ENCODE assay signal across 22 cellular contexts in the genomic region with DNA sequence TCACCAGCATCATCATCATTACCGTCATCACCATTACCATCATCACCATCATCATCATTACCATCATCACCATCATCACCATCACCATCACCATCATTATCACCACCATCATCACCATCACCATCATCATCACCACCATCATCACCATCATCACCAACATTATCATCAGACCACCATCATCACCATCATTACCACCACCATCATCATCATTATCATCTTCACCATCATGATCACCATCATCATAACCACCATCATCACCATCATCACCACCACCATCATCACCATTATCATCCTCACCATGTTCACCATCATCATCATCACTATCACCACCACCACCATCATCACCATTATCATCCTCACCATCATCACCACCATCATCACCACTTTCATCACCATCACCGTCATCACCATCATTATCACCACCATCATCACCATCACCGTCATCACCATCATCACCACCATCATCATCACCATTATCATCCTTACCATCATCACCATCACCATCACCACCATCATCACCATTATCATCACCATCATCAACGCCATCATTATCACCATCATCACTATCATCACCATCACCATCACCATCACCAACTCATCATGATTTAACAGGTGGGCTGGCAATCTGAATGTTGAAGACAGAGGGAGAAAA. TPM values are rescaled to one million over a fixed set of nuclear protein-coding genes. Genes with fewer than 3 reads are reported as not detected.
DNase-seq lines count a peak whose midpoint lies in the region; ATAC-seq, FAIRE-seq and TF ChIP-seq lines count a peak whose summit lies in the region.
"Had no signal": no experiment of that assay in that cellular context is flagged by ENCODE, and none has a peak within 500 bp of the region (broad histone marks: within the 10 kb centered on the region; RNA-seq: fewer than 3 reads in every experiment).

No MANE protein-coding gene starts in this region.

- no peak overlapping the region for H3K9ac ChIP-seq in HepG2 (ENCODE audit: insufficient read depth, low read depth, low read length)
- H3K9ac ChIP-seq in IMR-90 (ENCODE audit: low read depth, low read length): no peak overlapping the region
- H3K9ac ChIP-seq in K562 (ENCODE audit: insufficient read depth in 1 of 2, low read depth in 2 of 2, low read length in 2 of 2): no peak overlapping the region
- H3K9ac ChIP-seq: BLaER1 had no signal

- DNase-seq in HepG2 (ENCODE audit: low spot score) (no peak), right lobe of liver (no peak), IMR-90 (no peak), K562 (ENCODE audit: extremely low read depth in 1 of 4, low spot score in 3 of 4) (no peak), urothelium cell line (ENCODE audit: low spot score) (no peak), NCI-H82 treated with DMSO at 0.1 percent for 48 hours (lab: John Stamatoyannopoulos, UW; ENCODE audit: unreplicated experiment) (no peak)
- no peak for DNase-seq in activated naive CD4-positive, alpha-beta T cell treated with anti-CD3 and anti-CD28 coated beads, Interleukin-2, amount 50 U/mL, for 72 hours (ENCODE audit: low spot score in 2 of 2)
- DNase-seq: Caco-2, DMS153, GOT3, HCEC 1CT, HFFc6 had no signal

- BruUV-seq in HepG2 (replicated peaks; lab: Mats Ljungman, UMichigan): no TSS peak
- no TSS peak for BruUV-seq in IMR-90 (replicated peaks; lab: Mats Ljungman, UMichigan)
- BruUV-seq in K562 (replicated peaks; lab: Mats Ljungman, UMichigan): no TSS peak

- ATAC-seq in HepG2: no peak
- no peak for ATAC-seq in right lobe of liver
- no peak for ATAC-seq in IMR-90 (ENCODE audit: low read depth)
- ATAC-seq in K562: no peak
- no peak for ATAC-seq in HG03139 (IDR thresholded peaks at IDR 0.05; ENCODE audit: unreplicated experiment)
- no peak for ATAC-seq in activated naive CD4-positive, alpha-beta T cell treated with anti-CD3 and anti-CD28 coated beads, Interleukin-2, amount 50 U/mL, for 72 hours
- ATAC-seq: CD8-positive, alpha-beta T cell had no signal

- H2BK15ac ChIP-seq in IMR-90 (ENCODE audit: low read depth, low read length): no peak overlapping the region

- H2BK5ac ChIP-seq in IMR-90 (ENCODE audit: low read depth, low read length, poor library complexity, severe bottlenecking): peak overlapping the region; percentile 76

- no peak overlapping the region for H2AK9ac ChIP-seq in IMR-90 (replicated peaks; ENCODE audit: low read depth, low read length, poor library complexity)

- H4K5ac ChIP-seq in IMR-90 (ENCODE audit: low read depth, low read length): no peak overlapping the region

- H4K20me1 ChIP-seq in HepG2 (ENCODE audit: insufficient read depth, low read length): no peaks in the 10 kb centered on the region
- H4K20me1 ChIP-seq in IMR-90 (ENCODE audit: insufficient read depth, low read length): no peaks in the 10 kb centered on the region
- H4K20me1 ChIP-seq in K562 (replicated peaks; ENCODE audit: control insufficient read depth, insufficient read depth, low read length): no peaks in the 10 kb centered on the region; the same call in 1 of the 2 replicates
- H4K20me1 ChIP-seq: BLaER1 had no signal

- no peak overlapping the region for H4K8ac ChIP-seq in IMR-90 (ENCODE audit: low read depth in 2 of 2, low read length in 2 of 2)

- TF ChIP-seq RAD21 in HepG2 (CRISPR knock-in tag; IDR thresholded peaks at IDR 0.05) (no peak), IMR-90 (IDR thresholded peaks at IDR 0.05; ENCODE audit: low read length) (no peak), K562 (CRISPR knock-in tag; conservative IDR thresholded peaks at IDR 0.05 in 1 of 2, IDR thresholded peaks at IDR 0.05 in 1 of 2) (no peak)

- H3K79me2 ChIP-seq in HepG2 (ENCODE audit: insufficient read depth, low read length) (no peaks in the 10 kb centered on the region), K562 (ENCODE audit: control insufficient read depth, insufficient read depth, low read length) (peaks cover 29% of the 10 kb centered on the region)

- peaks cover 0 to 6% of the 10 kb centered on the region in 2 experiments; a peak in 2 of 4 replicates for H3K79me1 ChIP-seq in IMR-90 (ENCODE audit: low read depth in 1 of 2, low read length in 2 of 2)

- WGBS in HepG2 (ENCODE audit: low lambda C conversion rate): 35% methylated on average over 4 of the region's 4 CpGs
- WGBS in right lobe of liver (ENCODE audit: insufficient coverage, low coverage, low lambda C conversion rate, missing lambda C conversion rate): 72% methylated on average over 4 of the region's 4 CpGs
- WGBS in IMR-90 (ENCODE audit: extremely low coverage in 2 of 2, insufficient read length in 1 of 2), 2 experiments: 89 to 100% methylated on average over 1 to 3 of the region's 4 CpGs
- 13% methylated on average over 4 of the region's 4 CpGs for WGBS in K562 (ENCODE audit: insufficient coverage, low coverage, missing lambda C conversion rate)

- dilution Hi-C loops in IMR-90 (cut with HindIII; ENCODE audit: low sequenced_read_pairs, unreplicated experiment): no loop called here

- no peak overlapping the region for H4K91ac ChIP-seq in IMR-90 (ENCODE audit: insufficient read depth, low read depth, low read length)

- H3K27ac ChIP-seq in HepG2 (ENCODE audit: extremely low read length, insufficient read depth, low read length) (no peak overlapping the region), right lobe of liver (no peak overlapping the region), IMR-90 (ENCODE audit: insufficient read depth, low read length) (no peak overlapping the region), K562 (ENCODE audit: extremely low read depth, low read depth, low read length) (no peak overlapping the region)
- H3K27ac ChIP-seq: 22Rv1, BLaER1, C4-2B had no signal

- H3K4me1 ChIP-seq in HepG2 (ENCODE audit: insufficient read depth, low read length): peaks cover 30% of the 10 kb centered on the region
- H3K4me1 ChIP-seq in right lobe of liver: peaks cover 0 to 4% (median 2%) of the 10 kb centered on the region in 4 donors
- peaks cover 5% of the 10 kb centered on the region for H3K4me1 ChIP-seq in IMR-90 (ENCODE audit: control insufficient read depth, insufficient read depth, low read length)
- peaks cover 30 to 48% of the 10 kb centered on the region in 2 experiments for H3K4me1 ChIP-seq in K562 (replicated peaks in 1 of 2; ENCODE audit: control insufficient read depth in 2 of 2, insufficient read depth in 2 of 2, low read length in 2 of 2)

- no peaks in the 10 kb centered on the region for H3K9me3 Mint-ChIP-seq in activated naive CD4-positive, alpha-beta T cell treated with anti-CD3 and anti-CD28 coated beads, Interleukin-2, amount 50 U/mL, for 72 hours
- H3K9me3 Mint-ChIP-seq: CD8-positive, alpha-beta T cell; HFFc6 had no signal

- in situ Hi-C loops in HepG2 (cut with HindIII; ENCODE audit: extremely low pct_ligation_motif_present, low pct_unique_long_range_greater_than_20kb): loop anchor here (5.0 to 10.0 kb wide), 3 partner anchors 141 to 351 kb away; partner anchors contain the start of gene CCND1
- in situ Hi-C loops in IMR-90 (cut with MboI; ENCODE audit: low sequenced_read_pairs): no loop called here
- in situ Hi-C loops in K562 (cut with MboI): loop anchor here (5.0 kb wide), 1 partner anchor 351 kb away; the partner anchor contains the start of gene CCND1

- TF ChIP-seq EP300 in HepG2 (IDR thresholded peaks at IDR 0.05; ENCODE audit: low read depth in 2 of 2, low read length in 2 of 2): no peak
- TF ChIP-seq EP300 in HepG2 (CRISPR knock-in tag; IDR thresholded peaks at IDR 0.05; ENCODE audit: borderline replicate concordance): no peak
- TF ChIP-seq EP300 in K562 (IDR thresholded peaks at IDR 0.05; ENCODE audit: low read length): no peak

- POLR2A ChIA-PET in HepG2 (lab: Yijun Ruan, JAX): no interaction called here
- POLR2A ChIA-PET in IMR-90 (lab: Charles Lee; ENCODE audit: unreplicated experiment): no interaction called here
- POLR2A ChIA-PET in K562 (lab: Yijun Ruan, JAX): no interaction called here

- TF ChIP-seq CTCF in HepG2 (CRISPR knock-in tag; IDR thresholded peaks at IDR 0.05) (no peak), right lobe of liver (IDR thresholded peaks at IDR 0.05) (no peak), IMR-90 (conservative IDR thresholded peaks at IDR 0.05; ENCODE audit: low read depth, low read length) (no peak), K562 (IDR thresholded peaks at IDR 0.05 in 2 of 3, conservative IDR thresholded peaks at IDR 0.05 in 1 of 3; ENCODE audit: insufficient read depth in 2 of 3, low read depth in 1 of 3, low read length in 3 of 3) (no peak)

- no peak overlapping the region for H3K14ac ChIP-seq in IMR-90 (replicated peaks; ENCODE audit: low read depth, low read length)

- no peak overlapping the region for H2BK120ac ChIP-seq in IMR-90 (ENCODE audit: low read depth, low read length)

- no peaks in the 10 kb centered on the region for H3K36me3 Mint-ChIP-seq in activated naive CD4-positive, alpha-beta T cell treated with anti-CD3 and anti-CD28 coated beads, Interleukin-2, amount 50 U/mL, for 72 hours
- H3K36me3 Mint-ChIP-seq: CD4-positive, CD25-positive, alpha-beta regulatory T cell; CD8-positive, alpha-beta T cell had no signal

- no peak overlapping the region for H2AK5ac ChIP-seq in IMR-90 (ENCODE audit: low read depth, low read length)

- no peak overlapping the region for H3K4me2 ChIP-seq in HepG2 (ENCODE audit: low read depth, low read length)
- no peak overlapping the region for H3K4me2 ChIP-seq in IMR-90 (ENCODE audit: low read depth, low read length)
- H3K4me2 ChIP-seq in K562 (ENCODE audit: insufficient read depth, low read length): no peak overlapping the region

- H3K9me3 ChIP-seq in HepG2 (ENCODE audit: low read length) (no peaks in the 10 kb centered on the region), right lobe of liver (no peaks in the 10 kb centered on the region), IMR-90 (ENCODE audit: control insufficient read depth, insufficient read depth, low read length) (no peaks in the 10 kb centered on the region), K562 (replicated peaks; ENCODE audit: control insufficient read depth, insufficient read depth, low read depth, low read length) (no peaks in the 10 kb centered on the region; the same call in 1 of the 2 replicates)
- H3K9me3 ChIP-seq: BLaER1, Caco-2 had no signal

- no peak overlapping the region for H2BK20ac ChIP-seq in IMR-90 (ENCODE audit: low read depth, low read length)

- H3K9me1 ChIP-seq in IMR-90 (ENCODE audit: insufficient read depth, low read length) (peaks cover 5% of the 10 kb centered on the region), K562 (ENCODE audit: control insufficient read depth, insufficient read depth, low read length) (no peaks in the 10 kb centered on the region)

- no peak overlapping the region for H3K27ac Mint-ChIP-seq in activated naive CD4-positive, alpha-beta T cell treated with anti-CD3 and anti-CD28 coated beads, Interleukin-2, amount 50 U/mL, for 72 hours
- H3K27ac Mint-ChIP-seq: B cell; CD4-positive, CD25-positive, alpha-beta regulatory T cell; CD8-positive, alpha-beta T cell; HFFc6 had no signal

- FAIRE-seq in HepG2 (lab: Jason Lieb, UNC) (no peak), K562 (lab: Jason Lieb, UNC) (no peak), urothelium cell line (lab: Jason Lieb, UNC) (peak; percentile 99)
- FAIRE-seq: A204.1, G401.6, GM18507 had no signal

- no peak overlapping the region for H3K18ac ChIP-seq in IMR-90 (ENCODE audit: low read depth, low read length)

- H2AFZ ChIP-seq in HepG2 (ENCODE audit: low read length) (no peak overlapping the region), IMR-90 (replicated peaks; ENCODE audit: low read length, poor library complexity) (no peak overlapping the region), K562 (ENCODE audit: low read depth, low read length) (no peak overlapping the region)

- no peaks in the 10 kb centered on the region for H3K36me3 ChIP-seq in HepG2 (replicated peaks in 1 of 2; ENCODE audit: control insufficient read depth in 1 of 2, insufficient read depth in 2 of 2, low read length in 2 of 2)
- H3K36me3 ChIP-seq in right lobe of liver: no peaks in the 10 kb centered on the region
- no peaks in the 10 kb centered on the region for H3K36me3 ChIP-seq in IMR-90 (ENCODE audit: control insufficient read depth, insufficient read depth, low read length)
- peaks cover 10% of the 10 kb centered on the region; the same call in 2 of the 3 replicates for H3K36me3 ChIP-seq in K562 (ENCODE audit: control insufficient read depth, insufficient read depth, low read length)
- H3K36me3 ChIP-seq: BLaER1 had no signal

- no peak overlapping the region for H3K23ac ChIP-seq in IMR-90 (ENCODE audit: low read depth, low read length)

- H3K4me3 ChIP-seq in HepG2 (replicated peaks in 1 of 3; ENCODE audit: insufficient read depth in 1 of 3, low read depth in 2 of 3, low read length in 3 of 3) (no peak overlapping the region), right lobe of liver (no peak overlapping the region), IMR-90 (ENCODE audit: insufficient read depth, low read depth, low read length) (no peak overlapping the region), K562 (no peak overlapping the region)
- H3K4me3 ChIP-seq: BLaER1 had no signal

- no peak overlapping the region for H3K56ac ChIP-seq in IMR-90 (ENCODE audit: extremely low read depth, insufficient read depth, low read length)

- CTCF ChIA-PET in HepG2 (lab: Yijun Ruan, JAX; ENCODE audit: low intra/inter-chr PET ratio, low total read pairs) (interaction anchor here (1.2 kb wide), 1 partner anchor 351 kb away, joined by 3 read pairs; no protein-coding TSS in a partner anchor), IMR-90 (lab: Yijun Ruan, JAX) (no interaction called here), K562 (lab: Yijun Ruan, JAX; ENCODE audit: low intra/inter-chr PET ratio) (interaction anchor here (1.2 to 2.0 kb wide), 2 partner anchors 191 to 352 kb away, joined by 3 to 11 read pairs; no protein-coding TSS in a partner anchor)

- peaks cover 3 to 12% of the 10 kb centered on the region in 2 experiments; a peak in 4 of 5 replicates for H3K27me3 ChIP-seq in HepG2 (ENCODE audit: control insufficient read depth in 1 of 2, insufficient read depth in 2 of 2, low read length in 2 of 2)
- H3K27me3 ChIP-seq in right lobe of liver: no peaks in the 10 kb centered on the region
- no peaks in the 10 kb centered on the region for H3K27me3 ChIP-seq in IMR-90 (ENCODE audit: control insufficient read depth, insufficient read depth, low read length)
- H3K27me3 ChIP-seq in K562 (ENCODE audit: control insufficient read depth in 2 of 2, insufficient read depth in 2 of 2, low read length in 2 of 2): peaks cover 3 to 12% of the 10 kb centered on the region in 2 experiments; a peak in 1 of 5 replicates
- H3K27me3 ChIP-seq: BLaER1 had no signal

- peak overlapping the region; percentile 12; the same call in 1 of the 2 replicates for H3K4ac ChIP-seq in IMR-90 (ENCODE audit: low read depth, low read length)

- no peak for TF ChIP-seq POLR2A in HepG2 (IDR thresholded peaks at IDR 0.05; ENCODE audit: insufficient read depth in 1 of 2, low read depth in 2 of 2, low read length in 2 of 2)
- no peak for TF ChIP-seq POLR2A in right lobe of liver (IDR thresholded peaks at IDR 0.05)
- no peak for TF ChIP-seq POLR2A in IMR-90 (IDR thresholded peaks at IDR 0.05; ENCODE audit: low read depth, low read length)
- TF ChIP-seq POLR2A in K562 (conservative IDR thresholded peaks at IDR 0.05): no peak

- intact Hi-C loops in HepG2 (cut with micrococcal nuclease; ENCODE audit: unreplicated experiment) (loop anchor here (10.0 kb wide), 1 partner anchor 1103 kb away; the partner anchor contains the start of gene CTTN), right lobe of liver (cut with DNase I) (loop anchor here in 1 of 2 donors (5.0 kb wide), 1 partner anchor 356 kb away; no protein-coding TSS in a partner anchor), IMR-90 (cut with micrococcal nuclease) (loop anchor here (1.0 to 10.0 kb wide), 2 partner anchors 157 to 350 kb away; partner anchors contain the start of gene CCND1), K562 (cut with micrococcal nuclease) (loop anchor here (2.0 to 10.0 kb wide), 4 partner anchors 73 to 351 kb away; no protein-coding TSS in a partner anchor)

RNA-seq across cellular contexts. Expression of gene MYEOV, which starts 2.4 kb away (rescaled TPM):
- total RNA-seq in HepG2 (2016; rRNA removed; fragmentation: Illumina TruSeq; extraction: Trizol): 0.17 and 0.33 TPM in 2 replicates
- total RNA-seq in HepG2 (2016; cell fraction: cytosol; rRNA removed; fragmentation: Illumina TruSeq; extraction: Trizol; ENCODE audit: low read depth): 0.40 TPM in 1 of 2 replicates, not detected in the other
- 0.30 and 0.54 TPM in 2 replicates for total RNA-seq in HepG2 (2016; cell fraction: insoluble cytoplasmic fraction; rRNA removed; fragmentation: Illumina TruSeq; extraction: Trizol)
- total RNA-seq in HepG2 (2016; cell fraction: membrane; rRNA removed; fragmentation: Illumina TruSeq; extraction: Trizol): 0.28 and 0.34 TPM in 2 replicates
- total RNA-seq in HepG2 (2016; cell fraction: nucleus; rRNA removed; fragmentation: Illumina TruSeq; extraction: Trizol): 0.28 and 0.60 TPM in 2 replicates
- 1.6 and 1.8 TPM in 2 replicates for polyA plus RNA-seq in HepG2 (2011; rRNA removed)
- 1.0 and 1.6 TPM in 2 replicates for polyA plus RNA-seq in HepG2 (2011; cell fraction: cytosol; rRNA removed)
- 1.6 and 2.7 TPM in 2 replicates for polyA plus RNA-seq in HepG2 (2011; cell fraction: nucleus; rRNA removed)
- 0.12 and 0.20 TPM in 2 replicates for polyA plus RNA-seq in HepG2 (2012)
- polyA plus RNA-seq in HepG2 (2016; cell fraction: cytosol; fragmentation: Illumina TruSeq; extraction: Trizol; ENCODE audit: low read depth): 0.37 and 0.49 TPM in 2 replicates
- 0.14 and 0.45 TPM in 2 replicates for polyA plus RNA-seq in HepG2 (2016; cell fraction: insoluble cytoplasmic fraction; fragmentation: Illumina TruSeq; extraction: Trizol; ENCODE audit: low read depth)
- 0.34 and 0.61 TPM in 2 replicates for polyA plus RNA-seq in HepG2 (2016; cell fraction: membrane; fragmentation: Illumina TruSeq; extraction: Trizol; ENCODE audit: low read depth)
- 0.39 TPM in 1 of 2 replicates, not detected in the other for polyA plus RNA-seq in HepG2 (2016; cell fraction: nucleus; fragmentation: Illumina TruSeq; extraction: Trizol; ENCODE audit: insufficient read depth, low read depth)
- polyA minus RNA-seq in HepG2 (2011; rRNA and poly(A)+ RNA removed; ENCODE audit: low replicate concordance): 0.58 and 2.6 TPM in 2 replicates
- 0.35 and 0.79 TPM in 2 replicates for polyA minus RNA-seq in HepG2 (2011; cell fraction: cytosol; rRNA and poly(A)+ RNA removed)
- polyA minus RNA-seq in HepG2 (2011; cell fraction: nucleus; rRNA and poly(A)+ RNA removed): 1.8 and 1.9 TPM in 2 replicates
- 1 to 10 TPM in 1 of 6 experiments, under 1 TPM in 3, not detected in 2; 0.25 to 1.2 (median 0.70) TPM for total RNA-seq in right lobe of liver
- total RNA-seq in IMR-90 (2012; rRNA removed): 6.1 and 6.8 TPM in 2 replicates
- 5.8 and 12.5 TPM in 2 replicates for polyA plus RNA-seq in IMR-90 (2012; rRNA removed)
- polyA plus RNA-seq in IMR-90 (2012; cell fraction: cytosol; rRNA removed): 3.3 and 5.6 TPM in 2 replicates
- 7.1 and 13.0 TPM in 2 replicates for polyA plus RNA-seq in IMR-90 (2012; cell fraction: nucleus; rRNA removed; ENCODE audit: low replicate concordance)
- 153 and 334 TPM in 2 replicates for total RNA-seq in K562 (2011; cell fraction: chromatin; rRNA removed; ENCODE audit: low replicate concordance)
- 281 and 292 TPM in 2 replicates for total RNA-seq in K562 (2011; cell fraction: nucleolus; rRNA removed)
- 180 and 211 TPM in 2 replicates for total RNA-seq in K562 (2011; cell fraction: nucleoplasm; rRNA removed)
- total RNA-seq in K562 (2014; rRNA removed): 29.5 and 33.6 TPM in 2 replicates
- total RNA-seq in K562 (2014; rRNA removed; fragmentation: Illumina TruSeq; extraction: Trizol): 29.7 and 32.2 TPM in 2 replicates
- 26.1 and 28.1 TPM in 2 replicates for total RNA-seq in K562 (2015; rRNA removed; fragmentation: Illumina TruSeq; extraction: Trizol)
- total RNA-seq in K562 (2021): 77.7 and 92.3 TPM in 2 replicates
- 133 TPM in 2 replicates for polyA plus RNA-seq in K562 (2011; rRNA removed)
- 96.6 and 154 TPM in 2 replicates for polyA plus RNA-seq in K562 (2011; cell fraction: cytosol; rRNA removed)
- polyA plus RNA-seq in K562 (2011; cell fraction: nucleus; rRNA removed): 301 and 457 TPM in 2 replicates
- 69.0 and 89.1 TPM in 2 replicates for polyA plus RNA-seq in K562 (2012)
- polyA plus RNA-seq in K562 (2014; fragmentation: Illumina TruSeq; extraction: Trizol): 68.2 and 86.9 TPM in 2 replicates
- polyA plus RNA-seq in K562 (2014; fragmentation: Nextera tagmentation; extraction: Ambion mirVana): 10 to 100 TPM; 10.2 to 11.5 TPM
- polyA plus RNA-seq in K562 (2014; rRNA removed): 80.9 and 87.6 TPM in 2 replicates
- polyA minus RNA-seq in K562 (2011; rRNA and poly(A)+ RNA removed): 48.1 and 73.1 TPM in 2 replicates
- polyA minus RNA-seq in K562 (2011; cell fraction: cytosol; rRNA and poly(A)+ RNA removed): 38.3 and 45.9 TPM in 2 replicates
- polyA minus RNA-seq in K562 (2011; cell fraction: nucleus; rRNA and poly(A)+ RNA removed): 87.9 and 158 TPM in 2 replicates
- total RNA-seq in activated naive CD4-positive, alpha-beta T cell treated with anti-CD3 and anti-CD28 coated beads, Interleukin-2, amount 50 U/mL, for 72 hours: not detected
- total RNA-seq: B cell had no signal
- polyA plus RNA-seq: CD4-positive, CD25-positive, alpha-beta regulatory T cell had no signal

Comparison
In these comparisons a context has a peak if more than half of its experiments do, and no peak if none do; other contexts are left out.
1. Of the 241 proteins assayed by ChIP-seq in both HepG2 and K562: peak only in HepG2: FOXK2; only in K562: ARHGAP35, EHMT2, ELF4, HBP1, HDAC2, KDM1A and 3 more; in both: none; in neither: 224; mixed calls (peak in some experiments, not most) for 7.